Comparison of ENCODE assay signal across 8 cellular contexts in the genomic region with DNA sequence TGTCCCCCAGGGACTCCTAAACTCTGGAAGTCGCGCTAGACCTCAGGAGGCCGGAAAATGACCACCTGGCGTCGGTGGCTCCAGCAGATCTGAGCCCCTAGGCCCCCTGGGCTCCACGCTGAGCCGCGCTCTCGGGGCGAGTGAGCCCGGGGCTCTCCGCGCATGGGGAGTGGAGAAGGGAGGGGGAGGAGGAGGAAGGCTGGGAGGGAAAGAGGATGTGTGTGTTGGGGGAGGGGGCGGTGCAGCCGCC. TPM values are rescaled to one million over a fixed set of nuclear protein-coding genes. Genes with fewer than 3 reads are reported as not detected.
DNase-seq lines count a peak whose midpoint lies in the region; ATAC-seq and TF ChIP-seq lines count a peak whose summit lies in the region.

No MANE protein-coding gene starts in this region.

- H3K36me3 Mint-ChIP-seq in natural killer cell treated with Interleukin-12 subunit alpha and Interleukin-12 subunit beta and Interleukin-15 and Interleukin-18, amount 100 ng/mL, for 72 hours: no peaks in the 10 kb centered on the region

- H3K27me3 Mint-ChIP-seq in natural killer cell treated with Interleukin-12 subunit alpha and Interleukin-12 subunit beta and Interleukin-15 and Interleukin-18, amount 100 ng/mL, for 72 hours: peaks cover 74 to 90% of the 10 kb centered on the region in 2 donors

- peaks cover 5% of the 10 kb centered on the region for H3K4me1 ChIP-seq in prostate gland (replicated peaks)

- DNase-seq in astrocyte of the cerebellum (ENCODE audit: low read depth) (no peak), prostate gland (ENCODE audit: low spot score) (no peak), midbrain (lab: John Stamatoyannopoulos, UW) (no peak)
- no peak for DNase-seq in natural killer cell treated with Interleukin-12 subunit alpha and Interleukin-12 subunit beta and Interleukin-15 and Interleukin-18, amount 100 ng/mL, for 72 hours (ENCODE audit: low spot score)

- H3K27me3 ChIP-seq in prostate gland (replicated peaks; ENCODE audit: insufficient read depth): peaks cover 77% of the 10 kb centered on the region

- TF ChIP-seq CTCF in astrocyte of the cerebellum (IDR thresholded peaks at IDR 0.05; ENCODE audit: low read depth, low read length, missing control alignments) (no peak), prostate gland (IDR thresholded peaks at IDR 0.05) (no peak)

- H3K36me3 ChIP-seq in prostate gland: no peaks in the 10 kb centered on the region

- no peaks in the 10 kb centered on the region for H3K9me3 ChIP-seq in prostate gland

- H3K4me1 Mint-ChIP-seq in natural killer cell treated with Interleukin-12 subunit alpha and Interleukin-12 subunit beta and Interleukin-15 and Interleukin-18, amount 100 ng/mL, for 72 hours (ENCODE audit: low read depth in 2 of 2): peaks cover 54 to 56% of the 10 kb centered on the region in 2 donors

- H3K27ac Mint-ChIP-seq in natural killer cell treated with Interleukin-12 subunit alpha and Interleukin-12 subunit beta and Interleukin-15 and Interleukin-18, amount 100 ng/mL, for 72 hours: peak overlapping the region in 1 of 2 donors; percentile 25

- in situ Hi-C loops in astrocyte of the cerebellum (cut with HindIII; ENCODE audit: low sequenced_read_pairs): no loop called here

- H3K27ac ChIP-seq in prostate gland: no peak overlapping the region

- 4% methylated on average over 15 of the region's 15 CpGs for WGBS in prostate gland

- TF ChIP-seq POLR2A in prostate gland (IDR thresholded peaks at IDR 0.05): no peak

- peak overlapping the region; percentile 53; the same call in 1 of the 2 replicates for H3K4me3 ChIP-seq in GM08714 (ENCODE audit: low read length)
- peak overlapping the region; percentile 47 for H3K4me3 ChIP-seq in astrocyte of the cerebellum (ENCODE audit: low read depth, low read length)
- H3K4me3 ChIP-seq in prostate gland: peak overlapping the region in 1 of 2 donors; percentile 15

- intact Hi-C loops in prostate gland (cut with DNase I): no loop called here

- H3K9me3 Mint-ChIP-seq in natural killer cell treated with Interleukin-12 subunit alpha and Interleukin-12 subunit beta and Interleukin-15 and Interleukin-18, amount 100 ng/mL, for 72 hours: no peaks in the 10 kb centered on the region

- H3K4me3 Mint-ChIP-seq in natural killer cell treated with Interleukin-12 subunit alpha and Interleukin-12 subunit beta and Interleukin-15 and Interleukin-18, amount 100 ng/mL, for 72 hours: peak overlapping the region; percentile 91

- ATAC-seq in HG03342 (IDR thresholded peaks at IDR 0.05; ENCODE audit: unreplicated experiment) (peak; percentile 8), HG02970 (IDR thresholded peaks at IDR 0.05; ENCODE audit: low FRiP score, unreplicated experiment) (no peak), GM19035 (IDR thresholded peaks at IDR 0.05; ENCODE audit: unreplicated experiment) (no peak)
- ATAC-seq in natural killer cell treated with Interleukin-12 subunit alpha and Interleukin-12 subunit beta and Interleukin-15 and Interleukin-18, amount 100 ng/mL, for 72 hours: no peak

RNA-seq across cellular contexts. Expression of a gene that starts 0.9 kb away (rescaled TPM):
- total RNA-seq in natural killer cell treated with Interleukin-12 subunit alpha and Interleukin-12 subunit beta and Interleukin-15 and Interleukin-18, amount 100 ng/mL, for 72 hours: not detected
- 1 to 10 TPM in 1 of 2 donors, not detected in 1; 1.3 TPM for total RNA-seq in prostate gland

RNA-seq across cellular contexts. Expression of a gene that starts 18.3 kb away (rescaled TPM):
- total RNA-seq in natural killer cell treated with Interleukin-12 subunit alpha and Interleukin-12 subunit beta and Interleukin-15 and Interleukin-18, amount 100 ng/mL, for 72 hours: under 1 TPM in 1 of 2 donors, not detected in 1; 0.25 TPM
- total RNA-seq in prostate gland: under 1 TPM in 1 of 2 donors, not detected in 1; 0.45 TPM
